Comparison of ENCODE assay signal across 11 cellular contexts in the genomic region with DNA sequence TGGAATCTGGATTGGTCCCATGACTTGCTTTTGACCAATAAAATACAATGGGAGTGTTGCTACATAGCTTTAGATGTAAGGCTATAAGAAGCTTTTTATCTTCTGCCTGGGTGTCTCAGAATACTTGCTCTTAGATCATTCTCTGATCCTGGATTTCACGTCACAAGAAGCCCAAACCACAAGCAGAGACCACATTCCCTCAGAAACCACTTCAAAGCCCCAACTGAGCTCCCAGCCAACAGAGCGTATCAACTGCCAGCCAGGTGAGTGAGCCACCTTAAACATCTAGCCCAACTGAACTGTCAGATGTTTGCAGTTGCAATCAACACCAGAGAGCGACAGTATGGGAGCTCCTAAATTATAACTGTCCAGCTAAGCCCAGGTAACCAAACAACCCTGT.
DNase-seq lines count a peak whose midpoint lies in the region; ATAC-seq and TF ChIP-seq lines count a peak whose summit lies in the region.
"Had no signal": no experiment of that assay in that cellular context is flagged by ENCODE, and none has a peak within 500 bp of the region (broad histone marks: within the 10 kb centered on the region; RNA-seq: fewer than 3 reads in every experiment).

No MANE protein-coding gene starts in this region.

- CTCF ChIA-PET in activated CD8-positive, alpha-beta T cell treated with anti-CD3 and anti-CD28 coated beads for 36 hours (lab: Charles Lee) = no interaction called here

- no peak overlapping the region for H3K27ac Mint-ChIP-seq in activated CD8-positive, alpha-beta T cell treated with anti-CD3 and anti-CD28 coated beads for 36 hours

- H3K4me3 Mint-ChIP-seq in activated CD8-positive, alpha-beta T cell treated with anti-CD3 and anti-CD28 coated beads for 36 hours = no peak overlapping the region

- H3K27me3 Mint-ChIP-seq in activated CD8-positive, alpha-beta T cell treated with anti-CD3 and anti-CD28 coated beads for 36 hours = peaks cover 7% of the 10 kb centered on the region

- POLR2A ChIA-PET in activated CD8-positive, alpha-beta T cell treated with anti-CD3 and anti-CD28 coated beads for 36 hours (lab: Charles Lee) = no interaction called here

- TF ChIP-seq CTCF in activated CD8-positive, alpha-beta T cell treated with anti-CD3 and anti-CD28 coated beads for 36 hours (IDR thresholded peaks at IDR 0.05) = no peak

- H3K36me3 Mint-ChIP-seq in activated CD8-positive, alpha-beta T cell treated with anti-CD3 and anti-CD28 coated beads for 36 hours (ENCODE audit: low read depth) = no peaks in the 10 kb centered on the region

- H3K4me1 Mint-ChIP-seq in activated CD8-positive, alpha-beta T cell treated with anti-CD3 and anti-CD28 coated beads for 36 hours (ENCODE audit: low read depth) = peaks cover 5% of the 10 kb centered on the region

- H3K9me3 Mint-ChIP-seq in activated CD8-positive, alpha-beta T cell treated with anti-CD3 and anti-CD28 coated beads for 36 hours = peaks cover 1% of the 10 kb centered on the region

- ATAC-seq in activated CD8-positive, alpha-beta T cell treated with anti-CD3 and anti-CD28 coated beads for 36 hours = peak; percentile 27
- ATAC-seq: Right ventricle myocardium inferior had no signal

- DNase-seq in DMS53 (lab: John Stamatoyannopoulos, UW) (peak; percentile 61), HK-2 (ENCODE audit: unreplicated experiment) (peak; percentile 10), left kidney (ENCODE audit: low read depth, low spot score) (peak; percentile 56), iPS-NIHi11 (ENCODE audit: low spot score) (no peak), CD1c-positive myeloid dendritic cell (ENCODE audit: extremely low spot score) (no peak), NCI-H1048 (lab: John Stamatoyannopoulos, UW) (no peak)
- DNase-seq in activated CD8-positive, alpha-beta T cell treated with anti-CD3 and anti-CD28 coated beads for 36 hours = peak; percentile 54
- DNase-seq: colonic mucosa, foreskin fibroblast, nucleus accumbens had no signal

- intact Hi-C loops in activated CD8-positive, alpha-beta T cell treated with anti-CD3 and anti-CD28 coated beads for 36 hours (cut with micrococcal nuclease) = no loop called here

Comparison
In these comparisons a context has a peak if more than half of its experiments do, and no peak if none do; other contexts are left out.
1. DNase-seq: peak in DMS53 (single experiment), HK-2 (single experiment), activated CD8-positive, alpha-beta T cell treated with anti-CD3 and anti-CD28 coated beads for 36 hours (single experiment) and left kidney (single experiment); none in iPS-NIHi11 (single experiment), CD1c-positive myeloid dendritic cell (single experiment) and NCI-H1048 (single experiment).